9 cellular contexts compared by ENCODE assay signal in the genomic region with DNA sequence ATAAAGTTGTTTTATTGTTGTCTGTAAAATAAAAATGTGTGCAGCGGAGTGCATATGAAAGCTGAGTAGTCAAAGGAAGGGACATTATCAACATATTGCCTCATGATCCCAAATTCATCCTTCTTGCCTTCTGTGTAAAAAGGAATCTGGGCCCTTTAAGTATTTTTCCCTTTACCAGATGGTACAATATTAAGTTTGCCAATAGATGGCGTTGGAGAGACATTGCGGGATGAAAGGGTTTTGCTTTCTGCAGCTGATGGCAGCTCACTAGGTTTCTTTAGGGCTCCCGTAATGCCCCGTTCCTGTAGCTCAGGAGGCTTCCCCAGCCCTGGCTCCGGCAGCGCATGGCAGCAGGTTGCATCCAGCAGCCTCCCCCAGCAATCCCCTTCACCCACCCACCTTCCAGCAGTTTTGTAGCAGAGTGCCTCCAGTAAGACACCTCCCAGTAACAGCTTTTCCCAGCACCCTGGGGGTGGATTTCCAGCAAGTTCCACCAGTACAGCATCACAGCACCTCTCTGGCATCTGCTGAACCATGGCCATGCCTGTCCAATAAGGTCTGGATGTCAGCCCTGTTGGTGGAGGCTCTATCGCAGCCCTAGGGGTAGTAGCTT.
DNase-seq lines count a peak whose midpoint lies in the region; ATAC-seq, FAIRE-seq and TF ChIP-seq lines count a peak whose summit lies in the region.
"Had no signal": no experiment of that assay in that cellular context is flagged by ENCODE, and none has a peak within 500 bp of the region (broad histone marks: within the 10 kb centered on the region; RNA-seq: fewer than 3 reads in every experiment).

No MANE protein-coding gene starts in this region.

- H3K4me1 ChIP-seq in OCI-LY7 (ENCODE audit: insufficient read depth, low read length, poor library complexity, severe bottlenecking), result no peaks in the 10 kb centered on the region

- peak; percentile 46 for FAIRE-seq in GM18507 (lab: Jason Lieb, UNC)

- DNase-seq in AML-193 (lab: John Stamatoyannopoulos, UW) (peak; percentile 5 to 35), GM18507 (ENCODE audit: extremely low spot score, insufficient read length, low read depth) (no peak), OCI-LY7 (ENCODE audit: low spot score) (peak; percentile 14), epithelial cell of proximal tubule (ENCODE audit: low read depth) (no peak), globus pallidus (ENCODE audit: low spot score) (no peak), ecto neural progenitor cell (ENCODE audit: low spot score) (no peak)
- DNase-seq in stimulated activated naive CD4-positive, alpha-beta T cell treated with Interleukin-2 at 50 U/mL for 16 hours (lab: John Stamatoyannopoulos, UW), result no peak
- DNase-seq in activated naive CD8-positive, alpha-beta T cell treated with anti-CD3 and anti-CD28 coated beads, Interleukin-2, amount 50 U/mL, for 24 hours, result no peak

- no peaks in the 10 kb centered on the region for H4K20me1 ChIP-seq in OCI-LY7 (ENCODE audit: insufficient read depth, low read length)

- no peaks in the 10 kb centered on the region for H3K36me3 Mint-ChIP-seq in activated naive CD8-positive, alpha-beta T cell treated with anti-CD3 and anti-CD28 coated beads, Interleukin-2, amount 50 U/mL, for 24 hours (ENCODE audit: low read depth)

- peaks cover 7% of the 10 kb centered on the region; the same call in 1 of the 2 replicates for H3K9me3 ChIP-seq in OCI-LY7 (ENCODE audit: low read length)

- peaks cover 11% of the 10 kb centered on the region for H3K9me3 Mint-ChIP-seq in activated naive CD8-positive, alpha-beta T cell treated with anti-CD3 and anti-CD28 coated beads, Interleukin-2, amount 50 U/mL, for 24 hours

- no peak overlapping the region for H2AFZ ChIP-seq in OCI-LY7 (ENCODE audit: low read length)
- H2AFZ ChIP-seq: hepatocyte had no signal

- BruUV-seq in OCI-LY7 (replicated peaks; lab: Mats Ljungman, UMichigan), result no TSS peak

- H3K4me2 ChIP-seq in OCI-LY7 (ENCODE audit: low read length), result no peak overlapping the region
- H3K4me2 ChIP-seq: hepatocyte had no signal

- POLR2A ChIA-PET in OCI-LY7 (lab: Charles Lee), result interaction anchor here (0.6 kb wide), 1 partner anchor 484 kb away, joined by 3 read pairs; no protein-coding TSS in a partner anchor

- H3K79me2 ChIP-seq in OCI-LY7 (ENCODE audit: insufficient read depth, low read depth, low read length), result no peaks in the 10 kb centered on the region
- H3K79me2 ChIP-seq: hepatocyte had no signal

- TF ChIP-seq CTCF in OCI-LY7 (conservative IDR thresholded peaks at IDR 0.05; ENCODE audit: low read length), result peak; percentile 70
- TF ChIP-seq CTCF in epithelial cell of proximal tubule (conservative IDR thresholded peaks at IDR 0.05; ENCODE audit: low read depth, low read length), result peak; percentile 38

- no peak overlapping the region for H3K27ac ChIP-seq in OCI-LY7 (ENCODE audit: low read depth, low read length, poor library complexity, severe bottlenecking)
- H3K27ac ChIP-seq: hepatocyte had no signal

- H3K27ac Mint-ChIP-seq in activated naive CD8-positive, alpha-beta T cell treated with anti-CD3 and anti-CD28 coated beads, Interleukin-2, amount 50 U/mL, for 24 hours, result no peak overlapping the region

- H3K4me3 ChIP-seq in OCI-LY7 (ENCODE audit: low read depth, low read length, poor library complexity, severe bottlenecking), result no peak overlapping the region
- no peak overlapping the region for H3K4me3 ChIP-seq in epithelial cell of proximal tubule (ENCODE audit: low read depth, low read length)
- H3K4me3 ChIP-seq: hepatocyte had no signal

- no peaks in the 10 kb centered on the region for H3K4me1 Mint-ChIP-seq in activated naive CD8-positive, alpha-beta T cell treated with anti-CD3 and anti-CD28 coated beads, Interleukin-2, amount 50 U/mL, for 24 hours

- intact Hi-C loops in OCI-LY7 (cut with micrococcal nuclease; ENCODE audit: unreplicated experiment), result no loop called here

- no peaks in the 10 kb centered on the region for H3K36me3 ChIP-seq in OCI-LY7 (ENCODE audit: insufficient read depth, low read length)

- ATAC-seq in activated naive CD8-positive, alpha-beta T cell treated with anti-CD3 and anti-CD28 coated beads, Interleukin-2, amount 50 U/mL, for 24 hours, result no peak

- H3K27me3 Mint-ChIP-seq in activated naive CD8-positive, alpha-beta T cell treated with anti-CD3 and anti-CD28 coated beads, Interleukin-2, amount 50 U/mL, for 24 hours, result peaks cover 27% of the 10 kb centered on the region

- H3K9me2 ChIP-seq in OCI-LY7 (ENCODE audit: insufficient read depth, low read length), result no peaks in the 10 kb centered on the region; the same call in 1 of the 2 replicates

- CTCF ChIA-PET in OCI-LY7 (lab: Charles Lee; ENCODE audit: unreplicated experiment), result no interaction called here

- H3K4me3 Mint-ChIP-seq in activated naive CD8-positive, alpha-beta T cell treated with anti-CD3 and anti-CD28 coated beads, Interleukin-2, amount 50 U/mL, for 24 hours, result no peak overlapping the region

Comparison
In these comparisons a context has a peak if more than half of its experiments do, and no peak if none do; other contexts are left out.
1. DNase-seq: peak in AML-193 (2 of 2) and OCI-LY7 (single experiment); none in GM18507 (single experiment), epithelial cell of proximal tubule (single experiment), stimulated activated naive CD4-positive, alpha-beta T cell treated with Interleukin-2 at 50 U/mL for 16 hours (single experiment), globus pallidus (single experiment), ecto neural progenitor cell (single experiment) and activated naive CD8-positive, alpha-beta T cell treated with anti-CD3 and anti-CD28 coated beads, Interleukin-2, amount 50 U/mL, for 24 hours (single experiment).